1 cellular context compared by ENCODE assay signal in genomic region chr4:112748352-112748900, GRCh38.
TF ChIP-seq lines count a peak whose summit lies in the region.

No MANE protein-coding gene starts in this region.

TF ChIP-seq in H1, 55 proteins besides CTCF, POLR2A, EP300 and RAD21:
- TF ChIP-seq E2F6 (IDR thresholded peaks at IDR 0.05) (no peak), MAFK (IDR thresholded peaks at IDR 0.05; ENCODE audit: low read depth, low read length) (peak; percentile 68)
